In genomic region chr2:238461491-238461890, GRCh38 we compare ENCODE assay signal across 25 cellular contexts.
"Had no signal": no experiment of that assay in that cellular context is flagged by ENCODE, and none has a peak within 500 bp of the region (broad histone marks: within the 10 kb centered on the region; RNA-seq: fewer than 3 reads in every experiment).

No MANE protein-coding gene starts in this region.

- H3K4me1 ChIP-seq: body of pancreas had no signal

- ATAC-seq: activated CD8-positive, alpha-beta memory T cell treated with anti-CD3 and anti-CD28 coated beads, Interleukin-2, amount 10 ng/mL, durations not matched to agents 7 days and 5 days; activated naive CD4-positive, alpha-beta T cell treated with anti-CD3 and anti-CD28 coated beads, Interleukin-2, amount 50 U/mL, for 72 hours; activated naive CD8-positive, alpha-beta T cell treated with anti-CD3 and anti-CD28 coated beads, Interleukin-2, amount 50 U/mL, for 24 hours; activated T-cell treated with anti-CD3 and anti-CD28 coated beads, Interleukin-2, amount 50 U/mL, for 4 hours; body of pancreas; T-cell had no signal

- DNase-seq: activated CD4-positive, CD25-positive, alpha-beta regulatory T cell; activated CD8-positive, alpha-beta memory T cell treated with anti-CD3 and anti-CD28 coated beads, Interleukin-2, amount 10 ng/mL, durations not matched to agents 7 days and 5 days; activated effector memory CD4-positive, alpha-beta T cell treated with anti-CD3 and anti-CD28 coated beads, Interleukin-2, amount 50 U/mL, for 16 hours; activated naive CD4-positive, alpha-beta T cell treated with Interleukin-2 at 50 U/mL for 16 hours; activated naive CD8-positive, alpha-beta T cell treated with anti-CD3 and anti-CD28 coated beads, Interleukin-2, amount 50 U/mL, for 24 hours; activated T-cell treated with anti-CD3 and anti-CD28 coated beads, Interleukin-2, amount 50 U/mL, for 4 hours; amniotic stem cell; body of pancreas; cerebellar nuclear complex; KG1; NCI-H1092; NCI-H1417 treated with DMSO at 0.1 percent for 48 hours; NCI-H1694; NCI-H2081; NCI-H446; NCI-H524; PC-9; SHP77 treated with DMSO at 0.1 percent for 48 hours; T-cell; T-helper 2 cell; T1000 had no signal

- H3K9me3 ChIP-seq: ascending aorta, body of pancreas had no signal

- H2AFZ ChIP-seq: PC-9 had no signal

- H3K36me3 ChIP-seq: ascending aorta had no signal

- H3K4me2 ChIP-seq: PC-9 had no signal

- H3K27me3 ChIP-seq: ascending aorta, body of pancreas had no signal

- H3K4me3 ChIP-seq: ascending aorta, body of pancreas, PC-9, SK-N-MC had no signal

- H3K27ac ChIP-seq: ascending aorta, body of pancreas, PC-9, SK-N-MC, VCaP had no signal
